Comparison of ENCODE assay signal across 1 cellular context in the genomic region with DNA sequence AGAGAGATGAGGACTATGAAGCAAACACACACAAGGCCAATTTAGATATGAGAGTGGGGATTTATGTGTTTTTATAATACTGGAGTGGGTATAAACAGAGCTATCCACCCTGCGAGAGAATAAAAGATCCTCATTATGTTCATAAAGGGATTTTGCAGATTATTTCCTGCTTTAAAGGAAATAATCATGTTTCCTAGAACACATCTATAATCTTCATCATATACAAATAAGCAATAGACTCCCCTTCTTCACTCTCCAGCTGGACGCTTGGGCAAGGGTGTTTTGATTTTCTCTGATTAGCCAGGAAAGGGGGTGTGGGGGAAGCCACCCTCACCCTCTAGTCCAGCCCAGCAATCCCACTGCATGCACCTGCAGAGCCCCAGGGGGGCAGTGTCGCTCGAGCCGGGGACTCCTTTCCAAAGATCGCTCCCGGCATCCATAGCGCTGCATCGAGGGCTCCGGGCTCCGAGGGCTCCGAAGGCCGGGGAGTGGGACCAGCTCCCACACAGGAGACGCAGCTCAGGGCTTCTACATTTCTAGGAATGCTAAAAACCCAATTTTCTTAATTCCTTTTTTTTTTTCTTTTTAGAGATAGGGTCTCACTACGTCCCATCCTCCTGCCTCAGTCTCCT.
TF ChIP-seq lines count a peak whose summit lies in the region.

No MANE protein-coding gene starts in this region.

TF ChIP-seq in WTC11, 78 proteins besides CTCF, POLR2A, EP300 and RAD21 (continued from another document):
- TF ChIP-seq NR3C1 (CRISPR knock-in tag; conservative IDR thresholded peaks at IDR 0.05; ENCODE audit: low read depth): no peak
- TF ChIP-seq, protein P1, sequence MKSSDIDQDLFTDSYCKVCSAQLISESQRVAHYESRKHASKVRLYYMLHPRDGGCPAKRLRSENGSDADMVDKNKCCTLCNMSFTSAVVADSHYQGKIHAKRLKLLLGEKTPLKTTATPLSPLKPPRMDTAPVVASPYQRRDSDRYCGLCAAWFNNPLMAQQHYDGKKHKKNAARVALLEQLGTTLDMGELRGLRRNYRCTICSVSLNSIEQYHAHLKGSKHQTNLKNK (CRISPR knock-in tag; IDR thresholded peaks at IDR 0.05): no peak
- no peak for TF ChIP-seq NFYB (CRISPR knock-in tag; conservative IDR thresholded peaks at IDR 0.05; ENCODE audit: low read depth)
- no peak for TF ChIP-seq NFATC4 (CRISPR knock-in tag; IDR thresholded peaks at IDR 0.05)
- no peak for TF ChIP-seq SMAD3 (CRISPR knock-in tag; IDR thresholded peaks at IDR 0.05; ENCODE audit: borderline replicate concordance)
- TF ChIP-seq FOXK1 (CRISPR knock-in tag; IDR thresholded peaks at IDR 0.05): no peak
- TF ChIP-seq KAT7 (CRISPR knock-in tag; IDR thresholded peaks at IDR 0.05; ENCODE audit: borderline replicate concordance): no peak
- TF ChIP-seq CBFB (CRISPR knock-in tag; IDR thresholded peaks at IDR 0.05; ENCODE audit: low read depth): no peak
